Comparison of ENCODE assay signal across 20 cellular contexts in genomic region chr9:128358861-128359260, GRCh38. TPM values are rescaled to one million over a fixed set of nuclear protein-coding genes. Genes with fewer than 3 reads are reported as not detected.
DNase-seq lines count a peak whose midpoint lies in the region; ATAC-seq and TF ChIP-seq lines count a peak whose summit lies in the region.
"Had no signal": no experiment of that assay in that cellular context is flagged by ENCODE, and none has a peak within 500 bp of the region (broad histone marks: within the 10 kb centered on the region; RNA-seq: fewer than 3 reads in every experiment).

No MANE protein-coding gene starts in this region.

- H2BK15ac ChIP-seq in H9 (ENCODE audit: low read depth, low read length): no peak overlapping the region

- TF ChIP-seq CTCF in epithelial cell of esophagus (IDR thresholded peaks at IDR 0.05; ENCODE audit: insufficient read depth, low read depth, low read length, missing control alignments): no peak
- TF ChIP-seq CTCF in sigmoid colon (IDR thresholded peaks at IDR 0.05): no peak
- no peak for TF ChIP-seq CTCF in H9 (conservative IDR thresholded peaks at IDR 0.05)

- no peak overlapping the region for H4K91ac ChIP-seq in H9 (ENCODE audit: insufficient read length, low read depth, low read length)

- no peak for ATAC-seq in HG02884 (IDR thresholded peaks at IDR 0.05; ENCODE audit: unreplicated experiment)
- ATAC-seq: GM12878, HepG2 had no signal

- no peak overlapping the region for H2BK12ac ChIP-seq in H9 (ENCODE audit: insufficient read length, low read depth, low read length)

- H3K9ac ChIP-seq in H9 (ENCODE audit: extremely low read depth, insufficient read length, low read length): no peak overlapping the region

- intact Hi-C loops in sigmoid colon (cut with DNase I): no loop called here

- H2BK5ac ChIP-seq in H9 (ENCODE audit: insufficient read length, low read length): no peak overlapping the region

- H3K79me2 ChIP-seq in H9 (ENCODE audit: insufficient read depth, low read length): no peaks in the 10 kb centered on the region

- peaks cover 38% of the 10 kb centered on the region for H3K27me3 Mint-ChIP-seq in H9 (ENCODE audit: low read depth)
- H3K27me3 Mint-ChIP-seq: CD4-positive, alpha-beta T cell had no signal

- H3K9me3 ChIP-seq in sigmoid colon: no peaks in the 10 kb centered on the region
- no peaks in the 10 kb centered on the region for H3K9me3 ChIP-seq in H9 (ENCODE audit: control insufficient read depth, low read depth, low read length)

- no peak overlapping the region for H2BK120ac ChIP-seq in H9 (ENCODE audit: low read depth, low read length, poor library complexity, severe bottlenecking)

- H3K23ac ChIP-seq in H9 (ENCODE audit: insufficient read length, low read depth, low read length): no peak overlapping the region

- H3K4me2 ChIP-seq in H9 (ENCODE audit: insufficient read depth, insufficient read length, low read length): no peak overlapping the region

- H3K4me3 Mint-ChIP-seq in H9: no peak overlapping the region
- H3K4me3 Mint-ChIP-seq: CD4-positive, alpha-beta T cell had no signal

- in situ Hi-C loops in G401 (cut with HindIII; ENCODE audit: low sequenced_read_pairs): no loop called here

- no peak overlapping the region for H2BK20ac ChIP-seq in H9 (ENCODE audit: low read depth, low read length, poor library complexity, severe bottlenecking)

- H3K36me3 Mint-ChIP-seq in H9 (ENCODE audit: insufficient read depth in 1 of 3, low read depth in 3 of 3): peaks cover 4 to 10% (median 6%) of the 10 kb centered on the region in 3 experiments; a peak in 6 of 7 replicates

- no peak overlapping the region for H3T11ph ChIP-seq in H9 (ENCODE audit: low read length)

- peaks cover 0 to 6% of the 10 kb centered on the region in 2 experiments; a peak in 1 of 5 replicates for H3K9me3 Mint-ChIP-seq in H9
- H3K9me3 Mint-ChIP-seq: CD4-positive, alpha-beta T cell had no signal

- no peak overlapping the region for H3K56ac ChIP-seq in H9 (ENCODE audit: insufficient read length, low read depth, low read length)

- H4K8ac ChIP-seq in H9 (replicated peaks; ENCODE audit: insufficient read length, low read depth, low read length): no peak overlapping the region

- H3K4me3 ChIP-seq in epithelial cell of esophagus (ENCODE audit: low read length) (no peak overlapping the region), sigmoid colon (no peak overlapping the region)
- H3K4me3 ChIP-seq: GM12878 had no signal

- H3K18ac ChIP-seq in H9 (ENCODE audit: insufficient read length, low read depth, low read length): no peak overlapping the region

- H3K23me2 ChIP-seq in H9 (ENCODE audit: insufficient read length, low read depth, low read length, poor library complexity, severe bottlenecking): no peaks in the 10 kb centered on the region

- H3K27me3 ChIP-seq in sigmoid colon (no peaks in the 10 kb centered on the region), H9 (ENCODE audit: insufficient read depth, low read length) (peaks cover 12% of the 10 kb centered on the region; the same call in 1 of the 2 replicates)

- H3K79me1 ChIP-seq in H9 (ENCODE audit: insufficient read depth, low read depth, low read length, poor library complexity, severe bottlenecking): no peaks in the 10 kb centered on the region

- no peak for TF ChIP-seq POLR2A in sigmoid colon (IDR thresholded peaks at IDR 0.05)

- WGBS in sigmoid colon, 2 donors: 86 to 95% methylated on average over 4 of the region's 4 CpGs
- no CpG with 5 or more reads among the region's 4 CpGs for WGBS in H9 (ENCODE audit: extremely low coverage, insufficient read length, low lambda C conversion rate)

- H3K36me3 ChIP-seq in sigmoid colon: peaks cover 0 to 37% (median 16%) of the 10 kb centered on the region in 4 donors

- peaks cover 5 to 13% of the 10 kb centered on the region in 2 experiments for H3K4me1 Mint-ChIP-seq in H9

- H3K4me1 ChIP-seq in sigmoid colon (peaks cover 0 to 14% (median 12%) of the 10 kb centered on the region in 4 donors), H9 (ENCODE audit: insufficient read depth, low read length) (0 out of 2 replicates have a peak, but pooled peaks cover under 1% of the 10 kb centered on the region)

- H4K20me1 ChIP-seq in H9 (ENCODE audit: control insufficient read depth, insufficient read depth, insufficient read length): no peaks in the 10 kb centered on the region

- DNase-seq in AG08395 (ENCODE audit: low spot score): peak; percentile 27
- peak; percentile 30 for DNase-seq in EH (ENCODE audit: low read depth)
- peak; percentile 29 for DNase-seq in M059J (ENCODE audit: low read depth)
- peak; percentile 53 for DNase-seq in epithelial cell of esophagus (ENCODE audit: low read depth)
- no peak for DNase-seq in sigmoid colon
- DNase-seq in H9: no peak
- DNase-seq in G401 (ENCODE audit: low spot score): no peak
- DNase-seq: 8988T; AML-193; CD4-positive, alpha-beta T cell; DMS153; DMS79; GOT3; H7; Kasumi-1; KG1 had no signal

- no peak overlapping the region for H2AFZ ChIP-seq in H9 (ENCODE audit: low read length)

- H3K14ac ChIP-seq in H9 (ENCODE audit: insufficient read depth, low read length): no peak overlapping the region

- TF ChIP-seq EP300 in sigmoid colon (IDR thresholded peaks at IDR 0.05): no peak

- H4K5ac ChIP-seq in H9 (ENCODE audit: insufficient read length, low read depth, low read length): no peak overlapping the region

- H3K4ac ChIP-seq in H9 (ENCODE audit: low read depth, low read length): no peak overlapping the region

- no peak overlapping the region for H3K27ac Mint-ChIP-seq in H9
- H3K27ac Mint-ChIP-seq: CD4-positive, alpha-beta T cell had no signal

- H2AK5ac ChIP-seq in H9 (ENCODE audit: insufficient read length, low read length): no peak overlapping the region

- no peak overlapping the region for H3K27ac ChIP-seq in sigmoid colon
- no peak overlapping the region for H3K27ac ChIP-seq in H9 (ENCODE audit: insufficient read length, low read depth, low read length)
- H3K27ac ChIP-seq: C4-2B had no signal

RNA-seq across cellular contexts. Expression of gene URM1, which starts 12.3 kb away (rescaled TPM):
- 40.8 and 50.7 TPM in 2 replicates for total RNA-seq in M059J (2014; rRNA removed; shearing (Covaris generic))
- total RNA-seq in sigmoid colon: 10 to 100 TPM; 16.3 to 25.1 (median 20.4) TPM
- 10 to 100 TPM; 41.8 to 73.3 (median 60.1) TPM for polyA plus RNA-seq in sigmoid colon
- 46.1 and 46.6 TPM in 2 replicates for total RNA-seq in H9 (2021)
- 58.2 and 61.5 TPM in 2 replicates for total RNA-seq in G401 (2014; rRNA removed; shearing (Covaris generic))

RNA-seq across cellular contexts. Expression of gene SLC27A4, which starts 18.5 kb away (rescaled TPM):
- 21.3 and 23.7 TPM in 2 replicates for total RNA-seq in M059J (2014; rRNA removed; shearing (Covaris generic))
- total RNA-seq in sigmoid colon (10 to 100 TPM; 10.7 to 18.0 (median 12.0) TPM), H9 (2021) (17.0 and 17.2 TPM in 2 replicates)
- 10 to 100 TPM in 2 of 3 donors, 1 to 10 TPM in 1; 6.0 to 45.1 (median 14.3) TPM for polyA plus RNA-seq in sigmoid colon
- 48.7 and 49.0 TPM in 2 replicates for total RNA-seq in G401 (2014; rRNA removed; shearing (Covaris generic))

RNA-seq across cellular contexts. Expression of gene COQ4, which starts 36.2 kb away (rescaled TPM):
- 54.8 and 59.2 TPM in 2 replicates for total RNA-seq in M059J (2014; rRNA removed; shearing (Covaris generic))
- total RNA-seq in sigmoid colon (10 to 100 TPM; 26.4 to 60.7 (median 29.7) TPM), H9 (2021) (34.8 and 38.4 TPM in 2 replicates)
- polyA plus RNA-seq in sigmoid colon: 10 to 100 TPM; 58.3 to 80.9 (median 67.0) TPM
- total RNA-seq in G401 (2014; rRNA removed; shearing (Covaris generic)): 35.0 and 44.3 TPM in 2 replicates

RNA-seq across cellular contexts. Expression of gene TRUB2, which starts 36.6 kb away (rescaled TPM):
- 12.4 and 19.2 TPM in 2 replicates for total RNA-seq in M059J (2014; rRNA removed; shearing (Covaris generic))
- total RNA-seq in sigmoid colon: 10 to 100 TPM in 1 of 4 donors, 1 to 10 TPM in 3; 7.6 to 14.1 (median 9.1) TPM
- polyA plus RNA-seq in sigmoid colon: 10 to 100 TPM; 16.7 to 20.8 (median 18.0) TPM
- 38.3 and 39.8 TPM in 2 replicates for total RNA-seq in H9 (2021)
- total RNA-seq in G401 (2014; rRNA removed; shearing (Covaris generic)): 28.2 and 31.8 TPM in 2 replicates

Comparison
In these comparisons a context has a peak if more than half of its experiments do, and no peak if none do; other contexts are left out.
1. DNase-seq: peak in AG08395 (single experiment), EH (single experiment), M059J (single experiment) and epithelial cell of esophagus (single experiment); none in sigmoid colon (single experiment), H9 (single experiment) and G401 (single experiment).